1 cellular context compared by ENCODE assay signal in genomic region chr14:36503771-36504741, GRCh38.
TF ChIP-seq lines count a peak whose summit lies in the region.

No MANE protein-coding gene starts in this region.

TF ChIP-seq in GM23338, 12 proteins besides CTCF, POLR2A, EP300 and RAD21 (continued from another document):
- TF ChIP-seq REST (IDR thresholded peaks at IDR 0.05; ENCODE audit: unreplicated experiment) (no peak), ETS1 (IDR thresholded peaks at IDR 0.05) (no peak), ZNF114 (CRISPR knock-in tag; IDR thresholded peaks at IDR 0.05) (no peak), POLR2AphosphoS5 (IDR thresholded peaks at IDR 0.05; ENCODE audit: low read depth) (no peak), STAT1 (IDR thresholded peaks at IDR 0.05; ENCODE audit: unreplicated experiment) (no peak), CREB1 (CRISPR knock-in tag; IDR thresholded peaks at IDR 0.05; ENCODE audit: low read depth) (no peak), NANOG (IDR thresholded peaks at IDR 0.05; ENCODE audit: borderline replicate concordance) (no peak), ZNF462 (CRISPR knock-in tag; IDR thresholded peaks at IDR 0.05) (no peak), ZNF331 (CRISPR knock-in tag; IDR thresholded peaks at IDR 0.05; ENCODE audit: low read depth) (no peak)
